Comparison of ENCODE assay signal across 11 cellular contexts in genomic region chr14:52021971-52022600, GRCh38. TPM values are rescaled to one million over a fixed set of nuclear protein-coding genes. Genes with fewer than 3 reads are reported as not detected.
A peak's percentile ranks its signal among the peaks of the same experiment; 100 is the strongest.
DNase-seq lines count a peak whose midpoint lies in the region; ATAC-seq and TF ChIP-seq lines count a peak whose summit lies in the region.
"Had no signal": no experiment of that assay in that cellular context is flagged by ENCODE, and none has a peak within 500 bp of the region (broad histone marks: within the 10 kb centered on the region; RNA-seq: fewer than 3 reads in every experiment).

No MANE protein-coding gene starts in this region.

- peak; percentile 77 for ATAC-seq in GM21529 (IDR thresholded peaks at IDR 0.05; ENCODE audit: unreplicated experiment)
- peak; percentile 89 for ATAC-seq in HG03378 (IDR thresholded peaks at IDR 0.05; ENCODE audit: unreplicated experiment)

- H3K79me2 ChIP-seq in smooth muscle cell (ENCODE audit: low read depth) = no peaks in the 10 kb centered on the region

- peak overlapping the region; percentile 16 for H3K27ac ChIP-seq in smooth muscle cell (ENCODE audit: low read depth)

- no peak overlapping the region for H3K4me3 Mint-ChIP-seq in activated naive CD4-positive, alpha-beta T cell treated with anti-CD3 and anti-CD28 coated beads, Interleukin-2, amount 10 ng/mL, durations not matched to agents 7 days and 5 days
- H3K4me3 Mint-ChIP-seq: central memory CD8-positive, alpha-beta T cell had no signal

- CTCF ChIA-PET in activated naive CD4-positive, alpha-beta T cell treated with anti-CD3 and anti-CD28 coated beads, Interleukin-2, amount 10 ng/mL, durations not matched to agents 7 days and 5 days (lab: Charles Lee) = interaction anchor here (0.5 to 1.0 kb wide), 2 partner anchors 29 to 721 kb away, joined by 3 to 4 read pairs; no protein-coding TSS in a partner anchor

- peaks cover 12% of the 10 kb centered on the region for H3F3A ChIP-seq in smooth muscle cell (ENCODE audit: low read depth)

- peaks cover 10% of the 10 kb centered on the region for H3K36me3 Mint-ChIP-seq in activated naive CD4-positive, alpha-beta T cell treated with anti-CD3 and anti-CD28 coated beads, Interleukin-2, amount 10 ng/mL, durations not matched to agents 7 days and 5 days

- no peak for TF ChIP-seq CTCF in smooth muscle cell (IDR thresholded peaks at IDR 0.05; ENCODE audit: borderline replicate concordance, insufficient read depth, poor library complexity, severe bottlenecking)

- H3K27ac Mint-ChIP-seq in activated naive CD4-positive, alpha-beta T cell treated with anti-CD3 and anti-CD28 coated beads, Interleukin-2, amount 10 ng/mL, durations not matched to agents 7 days and 5 days = peak overlapping the region; percentile 87

- H3K9ac ChIP-seq in smooth muscle cell (ENCODE audit: low read depth) = no peak overlapping the region

- H3K4me1 Mint-ChIP-seq in activated naive CD4-positive, alpha-beta T cell treated with anti-CD3 and anti-CD28 coated beads, Interleukin-2, amount 10 ng/mL, durations not matched to agents 7 days and 5 days = peaks cover 50% of the 10 kb centered on the region

- H3K9me3 Mint-ChIP-seq in activated naive CD4-positive, alpha-beta T cell treated with anti-CD3 and anti-CD28 coated beads, Interleukin-2, amount 10 ng/mL, durations not matched to agents 7 days and 5 days = peaks cover 14% of the 10 kb centered on the region
- H3K9me3 Mint-ChIP-seq: central memory CD8-positive, alpha-beta T cell had no signal

- peaks cover 4% of the 10 kb centered on the region for H3K36me3 ChIP-seq in smooth muscle cell (ENCODE audit: low read depth)

- H3K4me3 ChIP-seq in smooth muscle cell = no peak overlapping the region

- 72% methylated on average over 5 of the region's 5 CpGs for WGBS in smooth muscle cell (ENCODE audit: low lambda C conversion rate)

- H3K9me3 ChIP-seq in smooth muscle cell (replicated peaks; ENCODE audit: low read depth) = no peaks in the 10 kb centered on the region

- H3K27me3 ChIP-seq in smooth muscle cell (ENCODE audit: low read depth) = no peaks in the 10 kb centered on the region

- H3K27me3 Mint-ChIP-seq in activated naive CD4-positive, alpha-beta T cell treated with anti-CD3 and anti-CD28 coated beads, Interleukin-2, amount 10 ng/mL, durations not matched to agents 7 days and 5 days = peaks cover 9% of the 10 kb centered on the region

- peaks cover 16% of the 10 kb centered on the region for H3K4me1 ChIP-seq in smooth muscle cell (ENCODE audit: low read depth)

- H4K20me1 ChIP-seq in smooth muscle cell (ENCODE audit: low read depth) = no peaks in the 10 kb centered on the region

- no peak overlapping the region for H3K4me2 ChIP-seq in smooth muscle cell

- H2AFZ ChIP-seq in smooth muscle cell (ENCODE audit: low read depth) = no peak overlapping the region

- no peak for DNase-seq in activated naive CD4-positive, alpha-beta T cell treated with anti-CD3 and anti-CD28 coated beads, Interleukin-2, amount 10 ng/mL, durations not matched to agents 7 days and 5 days
- DNase-seq in activated naive CD4-positive, alpha-beta T cell treated with anti-CD3 and anti-CD28 coated beads, Interleukin-2, amount 50 U/mL, for 16 hours = no peak
- DNase-seq in smooth muscle cell (lab: John Stamatoyannopoulos, UW; ENCODE audit: unreplicated experiment) (no peak), NCI-H1105 treated with DMSO at 0.1 percent for 48 hours (lab: John Stamatoyannopoulos, UW) (no peak), DMS 273 treated with DMSO at 0.1 percent for 48 hours (lab: John Stamatoyannopoulos, UW) (no peak), activated gamma-delta T cell (lab: John Stamatoyannopoulos, UW) (no peak)
- DNase-seq: activated CD4-positive, alpha-beta T cell treated with anti-CD3 and anti-CD28 coated beads for 1 hour; hippocampal formation had no signal

RNA-seq across cellular contexts. Expression of gene RTRAF, which starts 32.7 kb away (rescaled TPM):
- total RNA-seq in smooth muscle cell = 143 and 163 TPM in 2 replicates
- polyA plus RNA-seq in smooth muscle cell = 218 and 221 TPM in 2 replicates

RNA-seq across cellular contexts. Expression of gene NID2, which starts 46.8 kb away (rescaled TPM):
- total RNA-seq in smooth muscle cell = 217 and 229 TPM in 2 replicates
- 130 and 196 TPM in 2 replicates for polyA plus RNA-seq in smooth muscle cell
